ENCODE assay signal across 1 cellular context in genomic region chr11:46916669-46917108, GRCh38.
TF ChIP-seq lines count a peak whose summit lies in the region.

No MANE protein-coding gene starts in this region.

TF ChIP-seq in HEK293, 187 proteins besides CTCF, POLR2A, EP300 and RAD21 (continued from another document):
- TF ChIP-seq TSHZ1 (tag by site-specific recombination; IDR thresholded peaks at IDR 0.05; ENCODE audit: borderline replicate concordance), result no peak
- TF ChIP-seq ZNF600 (tag by site-specific recombination; IDR thresholded peaks at IDR 0.05), result peak; percentile 90
- TF ChIP-seq SALL2 (tag by site-specific recombination; IDR thresholded peaks at IDR 0.05; ENCODE audit: borderline replicate concordance), result no peak
- peak; percentile 60; the same call in 1 of the 2 replicates for TF ChIP-seq ZNF366 (tag by site-specific recombination; conservative IDR thresholded peaks at IDR 0.05)
- TF ChIP-seq ZNF664 (tag by site-specific recombination; IDR thresholded peaks at IDR 0.05), result no peak
- no peak for TF ChIP-seq ZNF174 (tag by site-specific recombination; IDR thresholded peaks at IDR 0.05)
- TF ChIP-seq ZNF423 (tag by site-specific recombination; IDR thresholded peaks at IDR 0.05), result no peak
- TF ChIP-seq PRDM10 (tag by site-specific recombination; IDR thresholded peaks at IDR 0.05), result peak; percentile 82
- TF ChIP-seq ZNF223 (tag by site-specific recombination; IDR thresholded peaks at IDR 0.05), result no peak
- peak; percentile 21; the same call in 1 of the 2 replicates for TF ChIP-seq ZEB2 (tag by site-specific recombination; IDR thresholded peaks at IDR 0.05)
- TF ChIP-seq GLI2 (tag by site-specific recombination; IDR thresholded peaks at IDR 0.05; ENCODE audit: borderline replicate concordance, low read depth), result no peak
- TF ChIP-seq ZNF404 (tag by site-specific recombination; IDR thresholded peaks at IDR 0.05), result no peak
- no peak for TF ChIP-seq YY2 (tag by site-specific recombination; IDR thresholded peaks at IDR 0.05)
- no peak for TF ChIP-seq SP3 (tag by site-specific recombination; IDR thresholded peaks at IDR 0.05)
- TF ChIP-seq ZNF280C (tag by site-specific recombination; IDR thresholded peaks at IDR 0.05), result no peak
- peak; percentile 40; the same call in 1 of the 2 replicates for TF ChIP-seq REST (tag by site-specific recombination; IDR thresholded peaks at IDR 0.05)
- TF ChIP-seq ZSCAN30 (tag by site-specific recombination; IDR thresholded peaks at IDR 0.05), result peak; percentile 95
- TF ChIP-seq ZBTB17 (tag by site-specific recombination; IDR thresholded peaks at IDR 0.05), result peak; percentile 90
- TF ChIP-seq ZXDB (tag by site-specific recombination; IDR thresholded peaks at IDR 0.05), result 0 out of 2 replicates have a peak, but pooled peaks have one; percentile 14
- TF ChIP-seq ZNF701 (tag by site-specific recombination; IDR thresholded peaks at IDR 0.05), result no peak
- no peak for TF ChIP-seq ZNF202 (tag by site-specific recombination; IDR thresholded peaks at IDR 0.05; ENCODE audit: borderline replicate concordance)
- TF ChIP-seq TCF7L2 (IDR thresholded peaks at IDR 0.05; ENCODE audit: borderline replicate concordance, low read depth, low read length), result no peak
- no peak for TF ChIP-seq ZNF707 (tag by site-specific recombination; IDR thresholded peaks at IDR 0.05)
- TF ChIP-seq ZFP69B (tag by site-specific recombination; IDR thresholded peaks at IDR 0.05), result no peak
- TF ChIP-seq ZNF514 (tag by site-specific recombination; IDR thresholded peaks at IDR 0.05), result no peak
- no peak for TF ChIP-seq MYNN (tag by site-specific recombination; IDR thresholded peaks at IDR 0.05; ENCODE audit: borderline replicate concordance)
- no peak for TF ChIP-seq ZNF121 (tag by site-specific recombination; IDR thresholded peaks at IDR 0.05)
- TF ChIP-seq ZBTB20 (tag by site-specific recombination; IDR thresholded peaks at IDR 0.05), result peak; percentile 65
- TF ChIP-seq ZNF19 (tag by site-specific recombination; IDR thresholded peaks at IDR 0.05; ENCODE audit: low read depth), result no peak
- no peak for TF ChIP-seq GLIS1 (tag by site-specific recombination; IDR thresholded peaks at IDR 0.05)
- no peak for TF ChIP-seq ZNF621 (tag by site-specific recombination; IDR thresholded peaks at IDR 0.05)
- no peak for TF ChIP-seq ZNF214 (tag by site-specific recombination; IDR thresholded peaks at IDR 0.05; ENCODE audit: borderline replicate concordance)
- peak; percentile 98 for TF ChIP-seq ZBTB48 (tag by site-specific recombination; IDR thresholded peaks at IDR 0.05)
- TF ChIP-seq, protein P1, sequence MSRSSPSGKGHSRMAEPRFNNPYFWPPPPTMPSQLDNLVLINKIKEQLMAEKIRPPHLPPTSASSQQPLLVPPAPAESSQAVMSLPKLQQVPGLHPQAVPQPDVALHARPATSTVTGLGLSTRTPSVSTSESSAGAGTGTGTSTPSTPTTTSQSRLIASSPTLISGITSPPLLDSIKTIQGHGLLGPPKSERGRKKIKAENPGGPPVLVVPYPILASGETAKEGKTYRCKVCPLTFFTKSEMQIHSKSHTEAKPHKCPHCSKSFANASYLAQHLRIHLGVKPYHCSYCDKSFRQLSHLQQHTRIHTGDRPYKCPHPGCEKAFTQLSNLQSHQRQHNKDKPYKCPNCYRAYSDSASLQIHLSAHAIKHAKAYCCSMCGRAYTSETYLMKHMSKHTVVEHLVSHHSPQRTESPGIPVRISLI (tag by site-specific recombination; IDR thresholded peaks at IDR 0.05), result no peak
- no peak for TF ChIP-seq ZFP37 (tag by site-specific recombination; IDR thresholded peaks at IDR 0.05)
- TF ChIP-seq GLIS2 (tag by site-specific recombination; IDR thresholded peaks at IDR 0.05), result peak; percentile 44; the same call in 1 of the 2 replicates
- no peak for TF ChIP-seq ZNF221 (tag by site-specific recombination; IDR thresholded peaks at IDR 0.05; ENCODE audit: borderline replicate concordance)
- no peak for TF ChIP-seq HOXC10 (CRISPR knock-in tag; IDR thresholded peaks at IDR 0.05)
- no peak for TF ChIP-seq KLF7 (tag by site-specific recombination; IDR thresholded peaks at IDR 0.05; ENCODE audit: borderline replicate concordance)
- no peak for TF ChIP-seq WT1 (tag by site-specific recombination; IDR thresholded peaks at IDR 0.05)
- no peak for TF ChIP-seq KLF16 (tag by site-specific recombination; IDR thresholded peaks at IDR 0.05)
- TF ChIP-seq ZNF132 (tag by site-specific recombination; IDR thresholded peaks at IDR 0.05; ENCODE audit: borderline replicate concordance), result no peak
- TF ChIP-seq ZNF335 (tag by site-specific recombination; conservative IDR thresholded peaks at IDR 0.05), result peak; percentile 54
- TF ChIP-seq ZSCAN5A (tag by site-specific recombination; IDR thresholded peaks at IDR 0.05), result no peak
- TF ChIP-seq ZBTB8A (tag by site-specific recombination; IDR thresholded peaks at IDR 0.05), result 0 out of 2 replicates have a peak, but pooled peaks have one; percentile 37
- no peak for TF ChIP-seq ZNF211 (tag by site-specific recombination; IDR thresholded peaks at IDR 0.05; ENCODE audit: low read depth)
- TF ChIP-seq IKZF3 (tag by site-specific recombination; IDR thresholded peaks at IDR 0.05), result peak; percentile 82
- TF ChIP-seq KLF1 (tag by site-specific recombination; IDR thresholded peaks at IDR 0.05), result no peak
- no peak for TF ChIP-seq OVOL3 (tag by site-specific recombination; IDR thresholded peaks at IDR 0.05)
- no peak for TF ChIP-seq ZSCAN23 (tag by site-specific recombination; IDR thresholded peaks at IDR 0.05)
- peak; percentile 97 for TF ChIP-seq ZNF341 (tag by site-specific recombination; IDR thresholded peaks at IDR 0.05; ENCODE audit: low read depth)
- TF ChIP-seq SP2 (tag by site-specific recombination; IDR thresholded peaks at IDR 0.05), result peak; percentile 30; the same call in 1 of the 2 replicates
- TF ChIP-seq ZNF704 (tag by site-specific recombination; IDR thresholded peaks at IDR 0.05), result no peak
TF ChIP-seq in HEK293: peak in this region for 19.
